Comparison of ENCODE assay signal across 1 cellular context in the genomic region with DNA sequence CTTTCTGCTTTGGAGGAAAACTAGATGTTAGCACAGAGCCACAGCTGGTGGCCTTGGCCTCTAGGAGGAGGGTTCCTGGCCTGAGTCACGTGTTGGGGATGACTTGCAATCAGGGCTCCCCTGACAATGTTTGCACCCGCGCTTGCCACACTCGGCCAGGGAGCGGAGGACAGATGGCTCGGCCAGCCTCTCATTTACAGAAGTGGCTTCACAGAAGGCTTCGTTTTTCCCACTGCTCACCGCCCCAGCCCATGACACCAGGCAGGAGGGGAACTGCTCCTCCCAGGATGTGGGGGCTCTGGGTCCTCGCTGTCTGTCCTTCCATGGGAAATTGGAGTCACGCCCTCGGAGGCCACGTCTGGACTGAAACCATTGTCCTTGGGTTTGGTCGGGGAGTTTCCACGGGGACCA.
TF ChIP-seq lines count a peak whose summit lies in the region.

No MANE protein-coding gene starts in this region.

TF ChIP-seq in IMR-90, 13 proteins besides CTCF, POLR2A, EP300 and RAD21:
- TF ChIP-seq MAZ (IDR thresholded peaks at IDR 0.05; ENCODE audit: borderline replicate concordance, low read depth, low read length) = no peak
- TF ChIP-seq, protein P1, sequence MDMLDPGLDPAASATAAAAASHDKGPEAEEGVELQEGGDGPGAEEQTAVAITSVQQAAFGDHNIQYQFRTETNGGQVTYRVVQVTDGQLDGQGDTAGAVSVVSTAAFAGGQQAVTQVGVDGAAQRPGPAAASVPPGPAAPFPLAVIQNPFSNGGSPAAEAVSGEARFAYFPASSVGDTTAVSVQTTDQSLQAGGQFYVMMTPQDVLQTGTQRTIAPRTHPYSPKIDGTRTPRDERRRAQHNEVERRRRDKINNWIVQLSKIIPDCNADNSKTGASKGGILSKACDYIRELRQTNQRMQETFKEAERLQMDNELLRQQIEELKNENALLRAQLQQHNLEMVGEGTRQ (IDR thresholded peaks at IDR 0.05; ENCODE audit: low read depth, low read length) = no peak
